8 cellular contexts compared by ENCODE assay signal in genomic region chr4:98482847-98483806, GRCh38.
A peak's percentile ranks its signal among the peaks of the same experiment; 100 is the strongest.
DNase-seq lines count a peak whose midpoint lies in the region; ATAC-seq and TF ChIP-seq lines count a peak whose summit lies in the region.

No MANE protein-coding gene starts in this region.

- H3K4me3 Mint-ChIP-seq in Caco-2 (ENCODE audit: unreplicated experiment), result no peak overlapping the region
- H3K4me3 Mint-ChIP-seq in stimulated activated naive CD8-positive, alpha-beta T cell treated with anti-CD3 and anti-CD28 coated beads, Interleukin-15, Interleukin-2, amounts not matched to agents 100 ng/mL and 50 ng/mL, for 24 hours, result peak overlapping the region; percentile 66

- H3K4me3 ChIP-seq in Caco-2 (ENCODE audit: low read depth, low read length), result no peak overlapping the region

- no peak for DNase-seq in Caco-2
- DNase-seq in astrocyte of the hippocampus (ENCODE audit: low read depth, low spot score), result peak; percentile 45
- DNase-seq in Right ventricle myocardium inferior (ENCODE audit: missing footprints), result no peak
- DNase-seq in left colon, result no peak
- no peak for DNase-seq in NCI-H2107 treated with DMSO at 0.1 percent for 48 hours (lab: John Stamatoyannopoulos, UW; ENCODE audit: unreplicated experiment)

- peaks cover 14% of the 10 kb centered on the region for H3K4me1 Mint-ChIP-seq in Caco-2 (ENCODE audit: low read depth, unreplicated experiment)
- peaks cover 72% of the 10 kb centered on the region for H3K4me1 Mint-ChIP-seq in stimulated activated naive CD8-positive, alpha-beta T cell treated with anti-CD3 and anti-CD28 coated beads, Interleukin-15, Interleukin-2, amounts not matched to agents 100 ng/mL and 50 ng/mL, for 24 hours (ENCODE audit: low read depth)

- H3K36me3 ChIP-seq in Caco-2 (ENCODE audit: control insufficient read depth, insufficient read depth, low read length), result no peaks in the 10 kb centered on the region

- H3K4me1 ChIP-seq in Caco-2, result 0 out of 2 replicates have a peak, but pooled peaks cover 11% of the 10 kb centered on the region

- POLR2A ChIA-PET in Caco-2 (lab: Charles Lee), result no interaction called here

- BruUV-seq in Caco-2 (replicated peaks; lab: Mats Ljungman, UMichigan), result no TSS peak

- no peaks in the 10 kb centered on the region for H3K27me3 ChIP-seq in Caco-2 (replicated peaks; ENCODE audit: control insufficient read depth, insufficient read depth, low read length)

- H3K36me3 Mint-ChIP-seq in Caco-2 (ENCODE audit: insufficient read depth, unreplicated experiment), result peaks cover 7% of the 10 kb centered on the region
- H3K36me3 Mint-ChIP-seq in stimulated activated naive CD8-positive, alpha-beta T cell treated with anti-CD3 and anti-CD28 coated beads, Interleukin-15, Interleukin-2, amounts not matched to agents 100 ng/mL and 50 ng/mL, for 24 hours (ENCODE audit: low read depth), result peaks cover 34% of the 10 kb centered on the region

- no peaks in the 10 kb centered on the region for H3K27me3 Mint-ChIP-seq in Caco-2 (ENCODE audit: insufficient read depth, unreplicated experiment)
- no peaks in the 10 kb centered on the region for H3K27me3 Mint-ChIP-seq in stimulated activated naive CD8-positive, alpha-beta T cell treated with anti-CD3 and anti-CD28 coated beads, Interleukin-15, Interleukin-2, amounts not matched to agents 100 ng/mL and 50 ng/mL, for 24 hours

- H3K9me3 Mint-ChIP-seq in Caco-2 (ENCODE audit: unreplicated experiment), result no peaks in the 10 kb centered on the region
- H3K9me3 Mint-ChIP-seq in stimulated activated naive CD8-positive, alpha-beta T cell treated with anti-CD3 and anti-CD28 coated beads, Interleukin-15, Interleukin-2, amounts not matched to agents 100 ng/mL and 50 ng/mL, for 24 hours, result no peaks in the 10 kb centered on the region

- no peak for TF ChIP-seq CTCF in Caco-2 (IDR thresholded peaks at IDR 0.05; ENCODE audit: insufficient read depth in 1 of 2, low read depth in 1 of 2, low read length in 1 of 2, severe bottlenecking in 1 of 2, unreplicated experiment in 1 of 2)

- no peaks in the 10 kb centered on the region for H3K9me3 ChIP-seq in Caco-2

- intact Hi-C loops in Caco-2 (cut with micrococcal nuclease; ENCODE audit: unreplicated experiment), result no loop called here
- intact Hi-C loops in Right ventricle myocardium inferior (cut with DNase I), result no loop called here
- intact Hi-C loops in left colon (cut with DNase I, micrococcal nuclease), result no loop called here

- peak overlapping the region; percentile 13 for H3K27ac Mint-ChIP-seq in Caco-2 (ENCODE audit: unreplicated experiment)
- H3K27ac Mint-ChIP-seq in stimulated activated naive CD8-positive, alpha-beta T cell treated with anti-CD3 and anti-CD28 coated beads, Interleukin-15, Interleukin-2, amounts not matched to agents 100 ng/mL and 50 ng/mL, for 24 hours, result peak overlapping the region; percentile 99

- CTCF ChIA-PET in Caco-2 (lab: Charles Lee), result no interaction called here

- ATAC-seq in GM21390 (IDR thresholded peaks at IDR 0.05; ENCODE audit: unreplicated experiment) (peak; percentile 89), HG03575 (IDR thresholded peaks at IDR 0.05; ENCODE audit: extremely low read depth, insufficient number of reproducible peaks, low FRiP score, unreplicated experiment) (peak; percentile 95), Right ventricle myocardium inferior (no peak), left colon (no peak)

Comparison
In these comparisons a context has a peak if more than half of its experiments do, and no peak if none do; other contexts are left out.
1. ATAC-seq: peak in GM21390 (single experiment) and HG03575 (single experiment); none in Right ventricle myocardium inferior (single experiment) and left colon (single experiment).